Comparison of ENCODE assay signal across 3 cellular contexts in the genomic region with DNA sequence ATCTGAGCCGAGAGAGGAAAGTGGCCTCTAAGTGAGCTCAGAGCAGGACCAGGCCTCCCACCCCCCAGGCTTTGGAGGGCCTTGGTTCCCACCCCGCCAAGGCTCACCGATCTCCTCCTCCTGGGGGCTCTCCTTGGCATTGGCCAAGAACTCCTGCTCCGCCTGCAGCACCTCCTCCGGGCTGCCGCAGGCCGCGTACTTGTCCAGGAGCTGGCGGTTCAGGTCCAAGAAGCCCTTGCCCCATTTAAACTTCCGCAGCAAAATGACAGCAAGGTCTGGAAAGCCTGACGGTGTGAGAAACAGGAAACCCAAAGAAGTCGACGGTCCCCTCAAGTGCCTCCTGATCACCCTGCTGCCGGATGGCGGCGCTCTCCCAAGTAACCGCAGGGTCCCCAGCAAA.
TF ChIP-seq lines count a peak whose summit lies in the region.

No MANE protein-coding gene starts in this region.

TF ChIP-seq in SK-N-SH, 30 proteins besides CTCF, POLR2A, EP300 and RAD21:
- TF ChIP-seq TCF12 (IDR thresholded peaks at IDR 0.05) (no peak), GABPA (IDR thresholded peaks at IDR 0.05; ENCODE audit: low read depth) (no peak)

TF ChIP-seq in SK-N-SH treated with all-trans-retinoic acid at 6 μM for 48 hours, 23 proteins besides CTCF, POLR2A, EP300 and RAD21:
- TF ChIP-seq PATZ1 (CRISPR knock-in tag; IDR thresholded peaks at IDR 0.05; ENCODE audit: borderline replicate concordance) (no peak), SNAI2 (CRISPR knock-in tag; IDR thresholded peaks at IDR 0.05) (no peak), RARB (CRISPR knock-in tag; IDR thresholded peaks at IDR 0.05) (no peak), ZC3H10 (CRISPR knock-in tag; IDR thresholded peaks at IDR 0.05) (no peak), ZNF8 (CRISPR knock-in tag; IDR thresholded peaks at IDR 0.05) (no peak), TCF4 (CRISPR knock-in tag; IDR thresholded peaks at IDR 0.05; ENCODE audit: borderline replicate concordance) (no peak), CSDC2 (CRISPR knock-in tag; IDR thresholded peaks at IDR 0.05) (no peak), TSHZ2 (CRISPR knock-in tag; IDR thresholded peaks at IDR 0.05) (no peak), ESRRG (CRISPR knock-in tag; IDR thresholded peaks at IDR 0.05) (no peak), ZFP30 (CRISPR knock-in tag; IDR thresholded peaks at IDR 0.05) (no peak), GLIS3 (CRISPR knock-in tag; IDR thresholded peaks at IDR 0.05) (no peak), ISL1 (CRISPR knock-in tag; IDR thresholded peaks at IDR 0.05) (no peak), BACH2 (CRISPR knock-in tag; IDR thresholded peaks at IDR 0.05; ENCODE audit: borderline replicate concordance) (no peak), ARNTL (CRISPR knock-in tag; IDR thresholded peaks at IDR 0.05; ENCODE audit: borderline replicate concordance, low read depth) (no peak), OSR1 (CRISPR knock-in tag; IDR thresholded peaks at IDR 0.05) (no peak), ZFP3 (CRISPR knock-in tag; IDR thresholded peaks at IDR 0.05) (no peak)
- TF ChIP-seq, protein P1, sequence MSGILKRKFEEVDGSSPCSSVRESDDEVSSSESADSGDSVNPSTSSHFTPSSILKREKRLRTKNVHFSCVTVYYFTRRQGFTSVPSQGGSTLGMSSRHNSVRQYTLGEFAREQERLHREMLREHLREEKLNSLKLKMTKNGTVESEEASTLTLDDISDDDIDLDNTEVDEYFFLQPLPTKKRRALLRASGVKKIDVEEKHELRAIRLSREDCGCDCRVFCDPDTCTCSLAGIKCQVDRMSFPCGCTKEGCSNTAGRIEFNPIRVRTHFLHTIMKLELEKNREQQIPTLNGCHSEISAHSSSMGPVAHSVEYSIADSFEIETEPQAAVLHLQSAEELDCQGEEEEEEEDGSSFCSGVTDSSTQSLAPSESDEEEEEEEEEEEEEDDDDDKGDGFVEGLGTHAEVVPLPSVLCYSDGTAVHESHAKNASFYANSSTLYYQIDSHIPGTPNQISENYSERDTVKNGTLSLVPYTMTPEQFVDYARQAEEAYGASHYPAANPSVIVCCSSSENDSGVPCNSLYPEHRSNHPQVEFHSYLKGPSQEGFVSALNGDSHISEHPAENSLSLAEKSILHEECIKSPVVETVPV (CRISPR knock-in tag; IDR thresholded peaks at IDR 0.05): no peak
- TF ChIP-seq, protein P2, sequence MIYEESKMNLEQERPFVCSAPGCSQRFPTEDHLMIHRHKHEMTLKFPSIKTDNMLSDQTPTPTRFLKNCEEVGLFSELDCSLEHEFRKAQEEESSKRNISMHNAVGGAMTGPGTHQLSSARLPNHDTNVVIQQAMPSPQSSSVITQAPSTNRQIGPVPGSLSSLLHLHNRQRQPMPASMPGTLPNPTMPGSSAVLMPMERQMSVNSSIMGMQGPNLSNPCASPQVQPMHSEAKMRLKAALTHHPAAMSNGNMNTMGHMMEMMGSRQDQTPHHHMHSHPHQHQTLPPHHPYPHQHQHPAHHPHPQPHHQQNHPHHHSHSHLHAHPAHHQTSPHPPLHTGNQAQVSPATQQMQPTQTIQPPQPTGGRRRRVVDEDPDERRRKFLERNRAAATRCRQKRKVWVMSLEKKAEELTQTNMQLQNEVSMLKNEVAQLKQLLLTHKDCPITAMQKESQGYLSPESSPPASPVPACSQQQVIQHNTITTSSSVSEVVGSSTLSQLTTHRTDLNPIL (CRISPR knock-in tag; IDR thresholded peaks at IDR 0.05; ENCODE audit: low read depth): no peak
- TF ChIP-seq, protein P3, sequence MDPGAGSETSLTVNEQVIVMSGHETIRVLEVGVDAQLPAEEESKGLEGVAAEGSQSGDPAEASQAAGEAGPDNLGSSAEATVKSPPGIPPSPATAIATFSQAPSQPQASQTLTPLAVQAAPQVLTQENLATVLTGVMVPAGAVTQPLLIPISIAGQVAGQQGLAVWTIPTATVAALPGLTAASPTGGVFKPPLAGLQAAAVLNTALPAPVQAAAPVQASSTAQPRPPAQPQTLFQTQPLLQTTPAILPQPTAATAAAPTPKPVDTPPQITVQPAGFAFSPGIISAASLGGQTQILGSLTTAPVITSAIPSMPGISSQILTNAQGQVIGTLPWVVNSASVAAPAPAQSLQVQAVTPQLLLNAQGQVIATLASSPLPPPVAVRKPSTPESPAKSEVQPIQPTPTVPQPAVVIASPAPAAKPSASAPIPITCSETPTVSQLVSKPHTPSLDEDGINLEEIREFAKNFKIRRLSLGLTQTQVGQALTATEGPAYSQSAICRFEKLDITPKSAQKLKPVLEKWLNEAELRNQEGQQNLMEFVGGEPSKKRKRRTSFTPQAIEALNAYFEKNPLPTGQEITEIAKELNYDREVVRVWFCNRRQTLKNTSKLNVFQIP (CRISPR knock-in tag; IDR thresholded peaks at IDR 0.05; ENCODE audit: borderline replicate concordance, low read depth): no peak

TF ChIP-seq in IMR-90, 13 proteins besides CTCF, POLR2A, EP300 and RAD21:
- no peak for TF ChIP-seq SMC3 (IDR thresholded peaks at IDR 0.05; ENCODE audit: low read depth, low read length)
- TF ChIP-seq CHD1 (IDR thresholded peaks at IDR 0.05; ENCODE audit: low read depth, low read length): no peak
- TF ChIP-seq USF2 (IDR thresholded peaks at IDR 0.05; ENCODE audit: low read depth, low read length): no peak
- no peak for TF ChIP-seq RFX5 (IDR thresholded peaks at IDR 0.05; ENCODE audit: low read depth, low read length)
- TF ChIP-seq BHLHE40 (IDR thresholded peaks at IDR 0.05; ENCODE audit: low read depth, low read length): no peak
